In genomic region chr16:16021020-16021419, GRCh38 we compare ENCODE assay signal across 12 cellular contexts.
DNase-seq lines count a peak whose midpoint lies in the region; ATAC-seq and TF ChIP-seq lines count a peak whose summit lies in the region.
"Had no signal": no experiment of that assay in that cellular context is flagged by ENCODE, and none has a peak within 500 bp of the region (broad histone marks: within the 10 kb centered on the region; RNA-seq: fewer than 3 reads in every experiment).

No MANE protein-coding gene starts in this region.

- no peaks in the 10 kb centered on the region for H3K27me3 Mint-ChIP-seq in CD8-positive, alpha-beta memory T cell
- no peaks in the 10 kb centered on the region for H3K27me3 Mint-ChIP-seq in activated T-helper 17 cell treated with anti-CD3 and anti-CD28 coated beads, Interleukin-2, amount 50 U/mL, for 72 hours
- no peaks in the 10 kb centered on the region for H3K27me3 Mint-ChIP-seq in naive thymus-derived CD8-positive, alpha-beta T cell
- H3K27me3 Mint-ChIP-seq: stimulated activated naive CD8-positive, alpha-beta T cell treated with anti-CD3 and anti-CD28 coated beads, Interleukin-15, Interleukin-2, amounts not matched to agents 100 ng/mL and 50 ng/mL, for 24 hours had no signal

- POLR2A ChIA-PET in CD8-positive, alpha-beta memory T cell (lab: Charles Lee) = no interaction called here
- POLR2A ChIA-PET in naive thymus-derived CD8-positive, alpha-beta T cell (lab: Charles Lee) = interaction anchor here (0.5 kb wide), 1 partner anchor 131 kb away, joined by 3 read pairs; no protein-coding TSS in a partner anchor

- H3K9me3 Mint-ChIP-seq in CD8-positive, alpha-beta memory T cell = no peaks in the 10 kb centered on the region
- no peaks in the 10 kb centered on the region for H3K9me3 Mint-ChIP-seq in activated T-helper 17 cell treated with anti-CD3 and anti-CD28 coated beads, Interleukin-2, amount 50 U/mL, for 72 hours
- no peaks in the 10 kb centered on the region for H3K9me3 Mint-ChIP-seq in naive thymus-derived CD8-positive, alpha-beta T cell
- H3K9me3 Mint-ChIP-seq: stimulated activated naive CD8-positive, alpha-beta T cell treated with anti-CD3 and anti-CD28 coated beads, Interleukin-15, Interleukin-2, amounts not matched to agents 100 ng/mL and 50 ng/mL, for 24 hours had no signal

- H3K4me1 ChIP-seq in CD8-positive, alpha-beta memory T cell (ENCODE audit: insufficient read depth, low read length) = peaks cover 13% of the 10 kb centered on the region
- H3K4me1 ChIP-seq in psoas muscle = peaks cover 36% of the 10 kb centered on the region

- no peak for TF ChIP-seq CTCF in psoas muscle (IDR thresholded peaks at IDR 0.05)

- CTCF ChIA-PET in CD8-positive, alpha-beta memory T cell (lab: Charles Lee) = interaction anchor here (1.4 kb wide), 1 partner anchor 10 kb away, joined by 3 read pairs; no protein-coding TSS in a partner anchor

- H3K9me3 ChIP-seq in CD8-positive, alpha-beta memory T cell (ENCODE audit: low read length) = no peaks in the 10 kb centered on the region
- no peaks in the 10 kb centered on the region for H3K9me3 ChIP-seq in psoas muscle

- H3K4me3 Mint-ChIP-seq in CD8-positive, alpha-beta memory T cell = no peak overlapping the region
- H3K4me3 Mint-ChIP-seq in activated T-helper 17 cell treated with anti-CD3 and anti-CD28 coated beads, Interleukin-2, amount 50 U/mL, for 72 hours = no peak overlapping the region
- H3K4me3 Mint-ChIP-seq in naive thymus-derived CD8-positive, alpha-beta T cell = no peak overlapping the region
- H3K4me3 Mint-ChIP-seq: stimulated activated naive CD8-positive, alpha-beta T cell treated with anti-CD3 and anti-CD28 coated beads, Interleukin-15, Interleukin-2, amounts not matched to agents 100 ng/mL and 50 ng/mL, for 24 hours had no signal

- no peak for ATAC-seq in activated T-helper 17 cell treated with anti-CD3 and anti-CD28 coated beads, Interleukin-2, amount 50 U/mL, for 72 hours (replicated peaks)
- ATAC-seq in psoas muscle = no peak
- no peak for ATAC-seq in naive thymus-derived CD8-positive, alpha-beta T cell
- ATAC-seq: foreskin keratinocyte had no signal

- peaks cover 12 to 74% (median 23%) of the 10 kb centered on the region in 3 donors for H3K36me3 Mint-ChIP-seq in CD8-positive, alpha-beta memory T cell
- peaks cover 91% of the 10 kb centered on the region for H3K36me3 Mint-ChIP-seq in activated T-helper 17 cell treated with anti-CD3 and anti-CD28 coated beads, Interleukin-2, amount 50 U/mL, for 72 hours (ENCODE audit: low read depth)
- peaks cover 0 to 84% (median 12%) of the 10 kb centered on the region in 3 donors for H3K36me3 Mint-ChIP-seq in naive thymus-derived CD8-positive, alpha-beta T cell

- H3K27ac Mint-ChIP-seq in CD8-positive, alpha-beta memory T cell = peak overlapping the region in 5 of 8 donors; percentile 2 to 78 (median 34)
- peak overlapping the region; percentile 8 for H3K27ac Mint-ChIP-seq in activated T-helper 17 cell treated with anti-CD3 and anti-CD28 coated beads, Interleukin-2, amount 50 U/mL, for 72 hours
- peak overlapping the region in 3 of 10 donors; percentile 6 to 78 (median 7) for H3K27ac Mint-ChIP-seq in naive thymus-derived CD8-positive, alpha-beta T cell
- H3K27ac Mint-ChIP-seq: stimulated activated naive CD8-positive, alpha-beta T cell treated with anti-CD3 and anti-CD28 coated beads, Interleukin-15, Interleukin-2, amounts not matched to agents 100 ng/mL and 50 ng/mL, for 24 hours had no signal

- no peak overlapping the region for H3K4me3 ChIP-seq in CD8-positive, alpha-beta memory T cell (ENCODE audit: low read length)
- H3K4me3 ChIP-seq in psoas muscle = no peak overlapping the region
- H3K4me3 ChIP-seq: dorsolateral prefrontal cortex had no signal

- 41 to 66% (median 66%) methylated on average over 3 of the region's 3 CpGs for whole genome bisulfite sequencing in psoas muscle, 3 donors

- H3K27ac ChIP-seq in CD8-positive, alpha-beta memory T cell (ENCODE audit: low read depth, low read length) = peak overlapping the region; percentile 34
- peak overlapping the region; percentile 84 for H3K27ac ChIP-seq in psoas muscle
- H3K27ac ChIP-seq: foreskin keratinocyte had no signal

- DNase-seq in CD8-positive, alpha-beta memory T cell = no peak
- peak; percentile 70 for DNase-seq in KBM-7
- DNase-seq in psoas muscle = no peak
- DNase-seq in effector CD4-positive, alpha-beta T cell = no peak
- no peak for DNase-seq in NCI-H510A (lab: John Stamatoyannopoulos, UW)
- DNase-seq in central memory CD4-positive, alpha-beta T cell = no peak
- DNase-seq in naive thymus-derived CD8-positive, alpha-beta T cell = no peak
- DNase-seq: dorsolateral prefrontal cortex, H7 had no signal

- H3K27me3 ChIP-seq in CD8-positive, alpha-beta memory T cell (ENCODE audit: insufficient read depth, low read length, poor library complexity, severe bottlenecking) = no peaks in the 10 kb centered on the region
- no peaks in the 10 kb centered on the region for H3K27me3 ChIP-seq in psoas muscle (ENCODE audit: insufficient read depth in 3 of 3, low read length in 2 of 3)
- H3K27me3 ChIP-seq: dorsolateral prefrontal cortex, foreskin keratinocyte had no signal

- peaks cover 25% of the 10 kb centered on the region for H3K36me3 ChIP-seq in CD8-positive, alpha-beta memory T cell (ENCODE audit: insufficient read depth, low read length)
- peaks cover 0 to 40% of the 10 kb centered on the region in 2 donors for H3K36me3 ChIP-seq in psoas muscle (ENCODE audit: insufficient read depth in 1 of 2, low read depth in 1 of 2)

- peaks cover 22 to 31% (median 30%) of the 10 kb centered on the region in 3 donors for H3K4me1 Mint-ChIP-seq in CD8-positive, alpha-beta memory T cell
- peaks cover 53% of the 10 kb centered on the region for H3K4me1 Mint-ChIP-seq in activated T-helper 17 cell treated with anti-CD3 and anti-CD28 coated beads, Interleukin-2, amount 50 U/mL, for 72 hours
- peaks cover 17 to 32% (median 25%) of the 10 kb centered on the region in 4 donors for H3K4me1 Mint-ChIP-seq in naive thymus-derived CD8-positive, alpha-beta T cell

- in situ Hi-C loops in KBM-7 (cut with MboI; ENCODE audit: low pct_unique_long_range_greater_than_20kb, low sequenced_read_pairs) = no loop called here

- intact Hi-C loops in psoas muscle (cut with DNase I) = loop anchor here (2.0 to 10.0 kb wide), 3 partner anchors 22 to 66 kb away; no protein-coding TSS in a partner anchor
